10 cellular contexts compared by ENCODE assay signal in the genomic region with DNA sequence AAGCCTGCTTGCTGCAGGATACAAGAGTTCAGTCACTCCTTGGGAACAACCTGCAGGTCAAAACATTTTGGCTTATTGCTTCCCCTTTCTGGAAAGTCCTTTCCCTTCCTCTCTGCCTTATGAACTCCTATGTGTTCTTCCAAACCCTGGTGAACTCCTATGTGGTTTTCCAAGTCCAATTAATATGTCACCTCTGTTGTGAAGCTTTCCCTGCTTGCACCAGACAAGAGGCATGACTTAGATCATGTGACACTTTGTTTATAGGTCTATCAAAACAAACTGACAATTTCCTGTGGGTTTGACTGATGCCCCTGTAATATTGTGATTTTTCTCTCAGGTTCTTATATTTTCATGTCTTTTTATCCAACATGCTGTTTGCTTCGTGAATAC.
DNase-seq lines count a peak whose midpoint lies in the region; ATAC-seq, FAIRE-seq and TF ChIP-seq lines count a peak whose summit lies in the region.
"Had no signal": no experiment of that assay in that cellular context is flagged by ENCODE, and none has a peak within 500 bp of the region (broad histone marks: within the 10 kb centered on the region; RNA-seq: fewer than 3 reads in every experiment).

No MANE protein-coding gene starts in this region.

- TF ChIP-seq RAD21 in HepG2 (CRISPR knock-in tag; IDR thresholded peaks at IDR 0.05): no peak

- BruUV-seq in HepG2 (replicated peaks; lab: Mats Ljungman, UMichigan): no TSS peak

- H3K4me3 Mint-ChIP-seq in effector memory CD8-positive, alpha-beta T cell: peak overlapping the region; percentile 74 to 90

- no peaks in the 10 kb centered on the region for H3K9me3 Mint-ChIP-seq in effector memory CD8-positive, alpha-beta T cell

- WGBS in HepG2 (ENCODE audit: low lambda C conversion rate): 51% methylated on average over 1 of the region's 1 CpG
- 68% methylated on average over 1 of the region's 1 CpG for WGBS in right lobe of liver (ENCODE audit: insufficient coverage, low coverage, low lambda C conversion rate, missing lambda C conversion rate)
- 68 to 88% methylated on average over 1 of the region's 1 CpG for WGBS in tibial nerve, 2 donors

- ATAC-seq in HepG2 (no peak), right lobe of liver (no peak), GM21737 (IDR thresholded peaks at IDR 0.05; ENCODE audit: unreplicated experiment) (no peak)
- no peak for ATAC-seq in effector memory CD8-positive, alpha-beta T cell (replicated peaks)

- no peak for DNase-seq in HepG2 (ENCODE audit: low spot score)
- no peak for DNase-seq in right lobe of liver
- DNase-seq in effector memory CD8-positive, alpha-beta T cell: no peak
- no peak for DNase-seq in tibial nerve (ENCODE audit: low spot score in 2 of 2)
- DNase-seq in brain microvascular endothelial cell: no peak
- DNase-seq in DMS 273 (lab: John Stamatoyannopoulos, UW; ENCODE audit: unreplicated experiment): no peak
- DNase-seq: EL, GOT3 had no signal

- H3K27me3 ChIP-seq in HepG2 (ENCODE audit: control insufficient read depth in 1 of 2, insufficient read depth in 2 of 2, low read length in 2 of 2) (no peaks in the 10 kb centered on the region), right lobe of liver (no peaks in the 10 kb centered on the region), tibial nerve (no peaks in the 10 kb centered on the region), brain microvascular endothelial cell (replicated peaks) (no peaks in the 10 kb centered on the region)

- CTCF ChIA-PET in HepG2 (lab: Yijun Ruan, JAX; ENCODE audit: low intra/inter-chr PET ratio, low total read pairs): interaction anchor here (1.3 to 2.7 kb wide), 2 partner anchors 552 to 610 kb away, joined by 8 to 17 read pairs; no protein-coding TSS in a partner anchor

- H3K79me2 ChIP-seq in HepG2 (ENCODE audit: insufficient read depth, low read length): no peaks in the 10 kb centered on the region

- TF ChIP-seq CTCF in HepG2 (CRISPR knock-in tag; IDR thresholded peaks at IDR 0.05) (no peak), right lobe of liver (IDR thresholded peaks at IDR 0.05) (no peak), VCaP (conservative IDR thresholded peaks at IDR 0.05) (no peak), tibial nerve (IDR thresholded peaks at IDR 0.05) (no peak), brain microvascular endothelial cell (IDR thresholded peaks at IDR 0.05; ENCODE audit: low read depth, low read length, missing control alignments) (no peak)

- no peaks in the 10 kb centered on the region for H4K20me1 ChIP-seq in HepG2 (ENCODE audit: insufficient read depth, low read length)

- in situ Hi-C loops in HepG2 (cut with HindIII; ENCODE audit: extremely low pct_ligation_motif_present, low pct_unique_long_range_greater_than_20kb) (loop anchor here (5.0 to 10.0 kb wide), 3 partner anchors 211 to 613 kb away; no protein-coding TSS in a partner anchor), brain microvascular endothelial cell (cut with HindIII; ENCODE audit: low pct_ligation_motif_present, low sequenced_read_pairs) (loop anchor here (25.0 kb wide), 1 partner anchor 608 kb away; no protein-coding TSS in a partner anchor)

- POLR2A ChIA-PET in HepG2 (lab: Yijun Ruan, JAX): no interaction called here

- H3K9ac ChIP-seq in HepG2 (ENCODE audit: insufficient read depth, low read depth, low read length): no peak overlapping the region

- H3K27ac ChIP-seq in HepG2 (ENCODE audit: extremely low read length, insufficient read depth, low read length): no peak overlapping the region
- no peak overlapping the region for H3K27ac ChIP-seq in right lobe of liver
- H3K27ac ChIP-seq in VCaP: peak overlapping the region; percentile 99
- H3K27ac ChIP-seq in tibial nerve: peak overlapping the region in 3 of 4 donors; percentile 17 to 71 (median 35)
- H3K27ac ChIP-seq in brain microvascular endothelial cell: no peak overlapping the region

- TF ChIP-seq POLR2A in HepG2 (IDR thresholded peaks at IDR 0.05; ENCODE audit: insufficient read depth in 1 of 2, low read depth in 2 of 2, low read length in 2 of 2) (no peak), right lobe of liver (IDR thresholded peaks at IDR 0.05) (no peak), tibial nerve (IDR thresholded peaks at IDR 0.05) (no peak)

- no peaks in the 10 kb centered on the region for H3K27me3 Mint-ChIP-seq in effector memory CD8-positive, alpha-beta T cell

- H2AFZ ChIP-seq in HepG2 (ENCODE audit: low read length): peak overlapping the region; percentile 55

- no peak for TF ChIP-seq EP300 in HepG2 (IDR thresholded peaks at IDR 0.05; ENCODE audit: low read depth in 2 of 2, low read length in 2 of 2)
- no peak for TF ChIP-seq EP300 in HepG2 (CRISPR knock-in tag; IDR thresholded peaks at IDR 0.05; ENCODE audit: borderline replicate concordance)
- no peak for TF ChIP-seq EP300 in tibial nerve (IDR thresholded peaks at IDR 0.05)

- FAIRE-seq in HepG2 (lab: Jason Lieb, UNC): no peak

- peaks cover 9% of the 10 kb centered on the region for H3K36me3 Mint-ChIP-seq in effector memory CD8-positive, alpha-beta T cell (ENCODE audit: insufficient read depth)

- no peaks in the 10 kb centered on the region for H3K36me3 ChIP-seq in HepG2 (replicated peaks in 1 of 2; ENCODE audit: control insufficient read depth in 1 of 2, insufficient read depth in 2 of 2, low read length in 2 of 2)
- no peaks in the 10 kb centered on the region for H3K36me3 ChIP-seq in right lobe of liver
- H3K36me3 ChIP-seq in tibial nerve: no peaks in the 10 kb centered on the region
- H3K36me3 ChIP-seq in brain microvascular endothelial cell (replicated peaks): no peaks in the 10 kb centered on the region

- peaks cover 29% of the 10 kb centered on the region for H3K4me1 ChIP-seq in HepG2 (ENCODE audit: insufficient read depth, low read length)
- peaks cover 0 to 6% (median 0%) of the 10 kb centered on the region in 4 donors for H3K4me1 ChIP-seq in right lobe of liver
- peaks cover 0 to 61% (median 38%) of the 10 kb centered on the region in 4 donors for H3K4me1 ChIP-seq in tibial nerve

- H3K27ac Mint-ChIP-seq in effector memory CD8-positive, alpha-beta T cell: peak overlapping the region; percentile 88 to 99

- no peak overlapping the region for H3K4me3 ChIP-seq in HepG2 (replicated peaks in 1 of 3; ENCODE audit: insufficient read depth in 1 of 3, low read depth in 2 of 3, low read length in 3 of 3)
- H3K4me3 ChIP-seq in right lobe of liver: no peak overlapping the region
- no peak overlapping the region for H3K4me3 ChIP-seq in tibial nerve
- no peak overlapping the region for H3K4me3 ChIP-seq in brain microvascular endothelial cell (ENCODE audit: low read depth, low read length)

- no peaks in the 10 kb centered on the region for H3K9me3 ChIP-seq in HepG2 (ENCODE audit: low read length)
- H3K9me3 ChIP-seq in right lobe of liver: no peaks in the 10 kb centered on the region
- no peaks in the 10 kb centered on the region for H3K9me3 ChIP-seq in tibial nerve

- no peak overlapping the region for H3K4me2 ChIP-seq in HepG2 (ENCODE audit: low read depth, low read length)

- intact Hi-C loops in HepG2 (cut with micrococcal nuclease; ENCODE audit: unreplicated experiment) (loop anchor here (2.0 to 5.0 kb wide), 2 partner anchors 208 to 1273 kb away; no protein-coding TSS in a partner anchor), right lobe of liver (cut with DNase I) (loop anchor here (5.0 to 10.0 kb wide), 3 partner anchors 191 to 608 kb away; no protein-coding TSS in a partner anchor)

- peaks cover 35 to 36% of the 10 kb centered on the region in 2 donors for H3K4me1 Mint-ChIP-seq in effector memory CD8-positive, alpha-beta T cell (ENCODE audit: low read depth in 2 of 2)

TF ChIP-seq in HepG2, 621 proteins besides CTCF, POLR2A, EP300 and RAD21 (continues in another document):
- TF ChIP-seq ZNF580 (CRISPR knock-in tag; IDR thresholded peaks at IDR 0.05; ENCODE audit: borderline replicate concordance, low read depth) (no peak), HMGXB3 (CRISPR knock-in tag; IDR thresholded peaks at IDR 0.05; ENCODE audit: borderline replicate concordance) (no peak), ZNF616 (CRISPR knock-in tag; IDR thresholded peaks at IDR 0.05; ENCODE audit: low read depth) (no peak), ASH2L (IDR thresholded peaks at IDR 0.05; ENCODE audit: insufficient read length, low read depth, low read length) (no peak), U2AF1 (optimal IDR thresholded peaks at IDR 0.05; ENCODE audit: low read depth, low read length) (no peak), ZNF253 (CRISPR knock-in tag; IDR thresholded peaks at IDR 0.05; ENCODE audit: borderline replicate concordance) (no peak), KLF13 (CRISPR knock-in tag; IDR thresholded peaks at IDR 0.05) (no peak), TAF1 (CRISPR knock-in tag; IDR thresholded peaks at IDR 0.05) (no peak), ZNF44 (CRISPR knock-in tag; IDR thresholded peaks at IDR 0.05) (no peak)

Comparison
In these comparisons a context has a peak if more than half of its experiments do, and no peak if none do; other contexts are left out.
1. H3K27ac ChIP-seq: peak in VCaP (single experiment) and tibial nerve (3 of 4); none in HepG2 (single experiment), right lobe of liver (0 of 3) and brain microvascular endothelial cell (single experiment).